Comparison of ENCODE assay signal across 8 cellular contexts in the genomic region with DNA sequence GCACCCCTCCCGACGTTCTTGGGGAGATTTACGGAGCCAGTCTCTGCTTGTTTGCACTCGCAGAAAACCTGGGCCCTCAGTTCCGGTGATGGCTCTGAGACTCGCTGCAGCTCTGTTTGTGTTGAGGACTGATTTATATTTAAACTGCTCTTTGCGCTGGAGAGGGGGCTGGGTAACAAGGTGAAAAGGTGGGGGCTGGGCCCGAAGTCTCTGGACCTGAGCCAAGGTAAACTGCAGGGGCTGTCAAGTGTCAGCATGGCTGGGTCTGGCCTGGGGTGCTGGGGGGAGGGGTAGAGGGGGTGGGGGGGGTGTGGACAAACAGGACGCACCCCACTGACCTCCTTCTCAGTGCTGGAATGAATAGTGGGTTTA. TPM values are rescaled to one million over a fixed set of nuclear protein-coding genes. Genes with fewer than 3 reads are reported as not detected.
DNase-seq lines count a peak whose midpoint lies in the region; ATAC-seq and TF ChIP-seq lines count a peak whose summit lies in the region.

No MANE protein-coding gene starts in this region.

- H3K36me3 Mint-ChIP-seq in activated T-cell treated with anti-CD3 and anti-CD28 coated beads, Interleukin-2, amount 50 U/mL, for 72 hours (ENCODE audit: insufficient read depth in 2 of 2), result no peaks in the 10 kb centered on the region
- H3K36me3 Mint-ChIP-seq in activated naive CD8-positive, alpha-beta T cell treated with anti-CD3 and anti-CD28 coated beads, Interleukin-2, amount 50 U/mL, for 24 hours (ENCODE audit: low read depth), result no peaks in the 10 kb centered on the region
- H3K36me3 Mint-ChIP-seq in type B pancreatic cell, result no peaks in the 10 kb centered on the region

- peaks cover 47% of the 10 kb centered on the region for H3K27me3 Mint-ChIP-seq in activated T-cell treated with anti-CD3 and anti-CD28 coated beads, Interleukin-2, amount 50 U/mL, for 72 hours (ENCODE audit: low read depth)
- H3K27me3 Mint-ChIP-seq in activated naive CD8-positive, alpha-beta T cell treated with anti-CD3 and anti-CD28 coated beads, Interleukin-2, amount 50 U/mL, for 24 hours, result peaks cover 38% of the 10 kb centered on the region
- H3K27me3 Mint-ChIP-seq in type B pancreatic cell, result peaks cover 48% of the 10 kb centered on the region

- peaks cover 4% of the 10 kb centered on the region for H3K4me1 Mint-ChIP-seq in activated T-cell treated with anti-CD3 and anti-CD28 coated beads, Interleukin-2, amount 50 U/mL, for 72 hours (ENCODE audit: low read depth)
- peaks cover 2% of the 10 kb centered on the region for H3K4me1 Mint-ChIP-seq in activated naive CD8-positive, alpha-beta T cell treated with anti-CD3 and anti-CD28 coated beads, Interleukin-2, amount 50 U/mL, for 24 hours
- peaks cover 4% of the 10 kb centered on the region for H3K4me1 Mint-ChIP-seq in type B pancreatic cell (ENCODE audit: unreplicated experiment)

- DNase-seq in activated T-cell treated with anti-CD3 and anti-CD28 coated beads, Interleukin-2, amount 50 U/mL, for 72 hours, result no peak
- DNase-seq in activated T-cell treated with anti-CD3 and anti-CD28 coated beads, Interleukin-2, amount 50 U/mL, for 48 hours, result no peak
- DNase-seq in activated naive CD8-positive, alpha-beta T cell treated with anti-CD3 and anti-CD28 coated beads, Interleukin-2, amount 50 U/mL, for 24 hours, result no peak
- peak; percentile 91 for DNase-seq in left kidney (ENCODE audit: low read depth, low spot score)
- no peak for DNase-seq in type B pancreatic cell (ENCODE audit: extremely low spot score, unreplicated experiment)
- no peak for DNase-seq in inferior parietal cortex (ENCODE audit: extremely low spot score)

- H3K27ac Mint-ChIP-seq in activated T-cell treated with anti-CD3 and anti-CD28 coated beads, Interleukin-2, amount 50 U/mL, for 72 hours, result no peak overlapping the region
- no peak overlapping the region for H3K27ac Mint-ChIP-seq in activated naive CD8-positive, alpha-beta T cell treated with anti-CD3 and anti-CD28 coated beads, Interleukin-2, amount 50 U/mL, for 24 hours
- peak overlapping the region; percentile 82 for H3K27ac Mint-ChIP-seq in type B pancreatic cell

- ATAC-seq in activated T-cell treated with anti-CD3 and anti-CD28 coated beads, Interleukin-2, amount 50 U/mL, for 72 hours (replicated peaks in 1 of 2), result peak in 1 of 2 donors; percentile 14
- no peak for ATAC-seq in activated naive CD8-positive, alpha-beta T cell treated with anti-CD3 and anti-CD28 coated beads, Interleukin-2, amount 50 U/mL, for 24 hours
- ATAC-seq in HG02884 (IDR thresholded peaks at IDR 0.05; ENCODE audit: unreplicated experiment), result no peak
- ATAC-seq in HG03460 (IDR thresholded peaks at IDR 0.05; ENCODE audit: unreplicated experiment), result no peak

- TF ChIP-seq CTCF in type B pancreatic cell (conservative IDR thresholded peaks at IDR 0.05), result no peak

- H3K4me3 Mint-ChIP-seq in activated T-cell treated with anti-CD3 and anti-CD28 coated beads, Interleukin-2, amount 50 U/mL, for 72 hours, result peak overlapping the region; percentile 66 to 82
- H3K4me3 Mint-ChIP-seq in activated naive CD8-positive, alpha-beta T cell treated with anti-CD3 and anti-CD28 coated beads, Interleukin-2, amount 50 U/mL, for 24 hours, result peak overlapping the region; percentile 12
- peak overlapping the region; percentile 89 for H3K4me3 Mint-ChIP-seq in type B pancreatic cell

- no peaks in the 10 kb centered on the region for H3K9me3 Mint-ChIP-seq in activated T-cell treated with anti-CD3 and anti-CD28 coated beads, Interleukin-2, amount 50 U/mL, for 72 hours
- H3K9me3 Mint-ChIP-seq in activated naive CD8-positive, alpha-beta T cell treated with anti-CD3 and anti-CD28 coated beads, Interleukin-2, amount 50 U/mL, for 24 hours, result no peaks in the 10 kb centered on the region
- H3K9me3 Mint-ChIP-seq in type B pancreatic cell, result no peaks in the 10 kb centered on the region

RNA-seq across cellular contexts. Expression of a gene that starts 0.6 kb away (rescaled TPM):
- total RNA-seq in activated T-cell treated with anti-CD3 and anti-CD28 coated beads, Interleukin-2, amount 50 U/mL, for 72 hours, result under 1 TPM in 1 of 2 donors, not detected in 1; 0.10 TPM
- 3.4 and 3.8 TPM in 2 replicates for total RNA-seq in type B pancreatic cell (ENCODE audit: low replicate concordance)

Comparison
In these comparisons a context has a peak if more than half of its experiments do, and no peak if none do; other contexts are left out.
1. H3K4me3 Mint-ChIP-seq: peak in every context shown above with its lines; median percentile 89 in type B pancreatic cell; 74 in activated T-cell treated with anti-CD3 and anti-CD28 coated beads, Interleukin-2, amount 50 U/mL, for 72 hours; 12 in activated naive CD8-positive, alpha-beta T cell treated with anti-CD3 and anti-CD28 coated beads, Interleukin-2, amount 50 U/mL, for 24 hours.